17 cellular contexts compared by ENCODE assay signal in genomic region chr16:4262303-4262835, GRCh38. TPM values are rescaled to one million over a fixed set of nuclear protein-coding genes. Genes with fewer than 3 reads are reported as not detected.
"Had no signal": no experiment of that assay in that cellular context is flagged by ENCODE, and none has a peak within 500 bp of the region (broad histone marks: within the 10 kb centered on the region; RNA-seq: fewer than 3 reads in every experiment).

No MANE protein-coding gene starts in this region.

- H3K27ac ChIP-seq: colonic mucosa, foreskin keratinocyte, parathyroid adenoma, prostate gland, spleen, testis, tibial nerve, upper lobe of right lung had no signal

- H3K79me2 ChIP-seq: parathyroid adenoma had no signal

- H2AFZ ChIP-seq: parathyroid adenoma had no signal

- H3K9ac ChIP-seq: parathyroid adenoma had no signal

- H3K9me3 ChIP-seq: colonic mucosa, mucosa of descending colon, prostate gland, spleen, testis, tibial nerve, upper lobe of right lung, vagina had no signal

- H3K27me3 Mint-ChIP-seq: naive thymus-derived CD8-positive, alpha-beta T cell; stimulated activated memory B cell treated with anti-CD40 and anti-IgM and Interleukin-4, amounts not matched to agents 10 μg/mL and 1 μg/mL and 100 μg/mL, for 72 hours; stimulated activated naive CD8-positive, alpha-beta T cell treated with anti-CD3 and anti-CD28 coated beads, Interleukin-15, amount 100 ng/mL, for 72 hours had no signal

- H3K4me3 ChIP-seq: colonic mucosa, mucosa of descending colon, prostate gland, spleen, testis, upper lobe of right lung, vagina had no signal

- H3K9me3 Mint-ChIP-seq: naive thymus-derived CD8-positive, alpha-beta T cell; neural crest cell; stimulated activated memory B cell treated with anti-CD40 and anti-IgM and Interleukin-4, amounts not matched to agents 10 μg/mL and 1 μg/mL and 100 μg/mL, for 72 hours; stimulated activated naive CD8-positive, alpha-beta T cell treated with anti-CD3 and anti-CD28 coated beads, Interleukin-15, amount 100 ng/mL, for 72 hours had no signal

- H3K27me3 ChIP-seq: colonic mucosa, foreskin keratinocyte, spleen, testis, tibial nerve, upper lobe of right lung, vagina had no signal

- ATAC-seq: sciatic nerve; stimulated activated memory B cell treated with anti-CD40 and anti-IgM and Interleukin-4, amounts not matched to agents 10 μg/mL and 1 μg/mL and 100 μg/mL, for 72 hours had no signal

- H3K36me3 ChIP-seq: colonic mucosa had no signal

- H3K4me1 ChIP-seq: foreskin keratinocyte, parathyroid adenoma, prostate gland had no signal

- H3K4me3 Mint-ChIP-seq: naive thymus-derived CD8-positive, alpha-beta T cell; stimulated activated memory B cell treated with anti-CD40 and anti-IgM and Interleukin-4, amounts not matched to agents 10 μg/mL and 1 μg/mL and 100 μg/mL, for 72 hours; stimulated activated naive CD8-positive, alpha-beta T cell treated with anti-CD3 and anti-CD28 coated beads, Interleukin-15, amount 100 ng/mL, for 72 hours had no signal

- DNase-seq: foreskin keratinocyte, kidney, occipital lobe, spleen, upper lobe of right lung had no signal

RNA-seq across cellular contexts. Expression of gene SRL, which starts 20.5 kb away (rescaled TPM):
- total RNA-seq: foreskin keratinocyte; naive thymus-derived CD8-positive, alpha-beta T cell had no signal
- polyA plus RNA-seq: foreskin keratinocyte; naive thymus-derived CD8-positive, alpha-beta T cell had no signal

RNA-seq across cellular contexts. Expression of gene GLIS2, which starts 53.5 kb away (rescaled TPM):
- polyA plus RNA-seq: naive thymus-derived CD8-positive, alpha-beta T cell had no signal
